Comparison of ENCODE assay signal across 8 cellular contexts in genomic region chr19:19320362-19321142, GRCh38. TPM values are rescaled to one million over a fixed set of nuclear protein-coding genes. Genes with fewer than 3 reads are reported as not detected.
DNase-seq lines count a peak whose midpoint lies in the region; ATAC-seq, FAIRE-seq and TF ChIP-seq lines count a peak whose summit lies in the region.

A gene with protein sequence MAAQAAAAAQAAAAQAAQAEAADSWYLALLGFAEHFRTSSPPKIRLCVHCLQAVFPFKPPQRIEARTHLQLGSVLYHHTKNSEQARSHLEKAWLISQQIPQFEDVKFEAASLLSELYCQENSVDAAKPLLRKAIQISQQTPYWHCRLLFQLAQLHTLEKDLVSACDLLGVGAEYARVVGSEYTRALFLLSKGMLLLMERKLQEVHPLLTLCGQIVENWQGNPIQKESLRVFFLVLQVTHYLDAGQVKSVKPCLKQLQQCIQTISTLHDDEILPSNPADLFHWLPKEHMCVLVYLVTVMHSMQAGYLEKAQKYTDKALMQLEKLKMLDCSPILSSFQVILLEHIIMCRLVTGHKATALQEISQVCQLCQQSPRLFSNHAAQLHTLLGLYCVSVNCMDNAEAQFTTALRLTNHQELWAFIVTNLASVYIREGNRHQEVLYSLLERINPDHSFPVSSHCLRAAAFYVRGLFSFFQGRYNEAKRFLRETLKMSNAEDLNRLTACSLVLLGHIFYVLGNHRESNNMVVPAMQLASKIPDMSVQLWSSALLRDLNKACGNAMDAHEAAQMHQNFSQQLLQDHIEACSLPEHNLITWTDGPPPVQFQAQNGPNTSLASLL (plus strand): TSS chr19:19320829. CDS start chr19:19320860, 31 bp downstream.
Gene SUGP1 (minus strand): TSS chr19:19320509. CDS start chr19:19320496, 13 bp downstream.

- H3K4me1 ChIP-seq in foreskin keratinocyte, result peaks cover 5% of the 10 kb centered on the region
- peaks cover 10% of the 10 kb centered on the region for H3K4me1 ChIP-seq in neural progenitor cell

- H3K4me2 ChIP-seq in neural progenitor cell, result peak within 1 kb of the TSS; percentile 96

- H3K9me3 Mint-ChIP-seq in neural progenitor cell, result no peaks in the 10 kb centered on the region

- peaks cover 88% of the 10 kb centered on the region for H3K79me2 ChIP-seq in neural progenitor cell (ENCODE audit: low read depth)

- H3K9ac ChIP-seq in neural progenitor cell, result peak within 1 kb of the TSS; percentile 99

- peaks cover 10% of the 10 kb centered on the region for H3K36me3 ChIP-seq in H7 (replicated peaks; ENCODE audit: control insufficient read depth, insufficient read depth, low read length)
- no peaks in the 10 kb centered on the region for H3K36me3 ChIP-seq in neural progenitor cell

- H3K4me1 Mint-ChIP-seq in neural progenitor cell, result peaks cover 14% of the 10 kb centered on the region

- peak within 1 kb of the TSS; percentile 91 for H2AFZ ChIP-seq in neural progenitor cell (replicated peaks)

- H3K4me3 Mint-ChIP-seq in neural progenitor cell, result peak within 1 kb of the TSS; percentile 99

- H3K27ac Mint-ChIP-seq in neural progenitor cell, result peak within 1 kb of the TSS; percentile 100

- H4K20me1 ChIP-seq in neural progenitor cell (ENCODE audit: low read depth), result peaks cover 16% of the 10 kb centered on the region

- no peaks in the 10 kb centered on the region for H3F3A ChIP-seq in neural progenitor cell (ENCODE audit: low read depth)

- DNase-seq in H7, result peak; percentile 97
- DNase-seq in M059J (ENCODE audit: low read depth), result peak; percentile 92
- DNase-seq in SIG-M5 (lab: John Stamatoyannopoulos, UW), result peak; percentile 63
- peak; percentile 86 for DNase-seq in activated gamma-delta T cell treated with Interleukin-2 at 50 U/mL for 16 hours
- peak; percentile 82 to 91 for DNase-seq in foreskin keratinocyte
- DNase-seq in neural progenitor cell (ENCODE audit: low spot score), result peak; percentile 96
- DNase-seq in stromal cell of bone marrow (ENCODE audit: low read depth), result peak; percentile 78

- H3K27ac ChIP-seq in foreskin keratinocyte (peak within 1 kb of the TSS; percentile 66), neural progenitor cell (peak within 1 kb of the TSS; percentile 97)

- peak; percentile 90 for ATAC-seq in foreskin keratinocyte

- H3K27me3 ChIP-seq in H7 (ENCODE audit: control insufficient read depth, insufficient read depth, low read length), result no peaks in the 10 kb centered on the region
- no peaks in the 10 kb centered on the region for H3K27me3 ChIP-seq in foreskin keratinocyte
- no peaks in the 10 kb centered on the region for H3K27me3 ChIP-seq in neural progenitor cell

- peaks cover 22% of the 10 kb centered on the region for H3K36me3 Mint-ChIP-seq in neural progenitor cell

- peak; percentile 78 for FAIRE-seq in G401.6 (lab: Jason Lieb, UNC)

- TF ChIP-seq CTCF in foreskin keratinocyte (conservative IDR thresholded peaks at IDR 0.05) (peak; percentile 58), neural progenitor cell (IDR thresholded peaks at IDR 0.05) (peak; percentile 12)

- no peaks in the 10 kb centered on the region for H3K27me3 Mint-ChIP-seq in neural progenitor cell (ENCODE audit: insufficient read depth, low read depth)

- H3K4me3 ChIP-seq in H7 (ENCODE audit: insufficient read depth, low read depth, low read length), result peak within 1 kb of the TSS; percentile 98
- peak within 1 kb of the TSS; percentile 91 for H3K4me3 ChIP-seq in neural progenitor cell

- no peaks in the 10 kb centered on the region for H3K9me3 ChIP-seq in neural progenitor cell (ENCODE audit: low read depth)

RNA-seq across cellular contexts. Expression of the first gene that starts in this region (rescaled TPM):
- total RNA-seq in H7 (2014; rRNA removed; shearing (Covaris generic)), result 39.9 and 43.3 TPM in 2 replicates
- 30.2 and 31.1 TPM in 2 replicates for total RNA-seq in M059J (2014; rRNA removed; shearing (Covaris generic))
- 15.3 TPM in 2 replicates for total RNA-seq in foreskin keratinocyte
- 6.9 and 7.3 TPM in 2 replicates for polyA plus RNA-seq in foreskin keratinocyte
- 35.0 and 47.3 TPM in 2 replicates for total RNA-seq in neural progenitor cell (ENCODE audit: low replicate concordance)

RNA-seq across cellular contexts. Expression of gene SUGP1, which starts in this region (rescaled TPM):
- total RNA-seq in H7 (2014; rRNA removed; shearing (Covaris generic)), result 43.7 and 44.4 TPM in 2 replicates
- 22.3 and 23.4 TPM in 2 replicates for total RNA-seq in M059J (2014; rRNA removed; shearing (Covaris generic))
- total RNA-seq in foreskin keratinocyte (37.4 and 37.8 TPM in 2 replicates), neural progenitor cell (ENCODE audit: low replicate concordance) (46.1 and 46.9 TPM in 2 replicates)
- 28.9 and 32.4 TPM in 2 replicates for polyA plus RNA-seq in foreskin keratinocyte

Comparison
In these comparisons a context has a peak if more than half of its experiments do, and no peak if none do; other contexts are left out.
1. Peak in every context shown above with its lines: DNase-seq, ATAC-seq, H3K4me3 ChIP-seq and H3K27ac ChIP-seq.